Comparison of ENCODE assay signal across 1 cellular context in genomic region chr7:12032146-12032545, GRCh38.
TF ChIP-seq lines count a peak whose summit lies in the region.

No MANE protein-coding gene starts in this region.

TF ChIP-seq in SK-N-SH, 30 proteins besides CTCF, POLR2A, EP300 and RAD21 (continued from another document):
- no peak for TF ChIP-seq GATA2 (CRISPR knock-in tag; IDR thresholded peaks at IDR 0.05)
TF ChIP-seq in SK-N-SH: peak in this region for 0.
